In genomic region chr2:212712991-212713390, GRCh38 we compare ENCODE assay signal across 18 cellular contexts.
DNase-seq lines count a peak whose midpoint lies in the region; ATAC-seq, FAIRE-seq and TF ChIP-seq lines count a peak whose summit lies in the region.
"Had no signal": no experiment of that assay in that cellular context is flagged by ENCODE, and none has a peak within 500 bp of the region (broad histone marks: within the 10 kb centered on the region; RNA-seq: fewer than 3 reads in every experiment).

No MANE protein-coding gene starts in this region.

- H3K27ac ChIP-seq in MM.1S (ENCODE audit: low read length) (no peak overlapping the region), astrocyte (ENCODE audit: low read depth, low read length) (peak overlapping the region; percentile 68), thyroid gland (peak overlapping the region; percentile 50 to 66 (median 66)), upper lobe of right lung (no peak overlapping the region)

- H3K4me3 ChIP-seq in MM.1S (ENCODE audit: low read length), result no peak overlapping the region
- no peak overlapping the region for H3K4me3 ChIP-seq in astrocyte (ENCODE audit: insufficient read depth, low read depth, low read length)
- no peak overlapping the region for H3K4me3 ChIP-seq in fibroblast of the aortic adventitia (ENCODE audit: low read depth, low read length)
- H3K4me3 ChIP-seq in thyroid gland (replicated peaks in 1 of 3), result no peak overlapping the region
- no peak overlapping the region for H3K4me3 ChIP-seq in upper lobe of right lung
- H3K4me3 ChIP-seq: K562 had no signal

- no peaks in the 10 kb centered on the region for H3K36me3 Mint-ChIP-seq in astrocyte (ENCODE audit: low read depth, unreplicated experiment)

- DNase-seq in MM.1S (no peak), astrocyte (ENCODE audit: low read depth) (peak; percentile 36), fibroblast of the aortic adventitia (ENCODE audit: low read depth) (peak; percentile 16), thyroid gland (no peak), upper lobe of right lung (no peak)
- DNase-seq: CD8-positive, alpha-beta memory T cell; DMS 273 treated with DMSO at 0.1 percent for 48 hours; HCEC 1CT; NCI-H1092 treated with DMSO at 0.1 percent for 48 hours; NCI-H1694; NCI-H2107; NCI-H446; NCI-H748 treated with DMSO at 0.1 percent for 48 hours; SHP77 treated with DMSO at 0.1 percent for 48 hours had no signal

- H3K27me3 Mint-ChIP-seq in astrocyte (ENCODE audit: low read depth, unreplicated experiment), result no peaks in the 10 kb centered on the region
- H3K27me3 Mint-ChIP-seq: CD8-positive, alpha-beta memory T cell had no signal

- ATAC-seq in activated CD4-positive, CD25-positive, alpha-beta regulatory T cell treated with anti-CD3 and anti-CD28 coated beads, Interleukin-2, amount 50 U/mL, for 24 hours, result no peak
- ATAC-seq in HG03097 (IDR thresholded peaks at IDR 0.05; ENCODE audit: low FRiP score, unreplicated experiment) (no peak), upper lobe of right lung (no peak)
- ATAC-seq: K562 had no signal

- TF ChIP-seq CTCF in MM.1S (IDR thresholded peaks at IDR 0.05; ENCODE audit: low read length) (no peak), astrocyte (IDR thresholded peaks at IDR 0.05; ENCODE audit: insufficient read depth, low read depth, low read length) (no peak), fibroblast of the aortic adventitia (IDR thresholded peaks at IDR 0.05; ENCODE audit: insufficient read depth, low read length) (no peak), thyroid gland (IDR thresholded peaks at IDR 0.05) (no peak), upper lobe of right lung (IDR thresholded peaks at IDR 0.05) (no peak)

- H3K4me3 Mint-ChIP-seq in astrocyte (ENCODE audit: unreplicated experiment), result no peak overlapping the region
- H3K4me3 Mint-ChIP-seq: CD8-positive, alpha-beta memory T cell had no signal

- H3K4me2 ChIP-seq in MM.1S (ENCODE audit: low read depth, low read length), result peak overlapping the region; percentile 21; the same call in 1 of the 2 replicates
- H3K4me2 ChIP-seq in astrocyte (ENCODE audit: low read length), result no peak overlapping the region

- H3K4me1 ChIP-seq in MM.1S (ENCODE audit: low read length) (peaks cover 2% of the 10 kb centered on the region; the same call in 1 of the 2 replicates), astrocyte (ENCODE audit: insufficient read depth, low read length) (peaks cover 5% of the 10 kb centered on the region), thyroid gland (peaks cover 21 to 42% of the 10 kb centered on the region in 2 donors), upper lobe of right lung (no peaks in the 10 kb centered on the region)

- no peak for FAIRE-seq in astrocyte (lab: Jason Lieb, UNC)
- FAIRE-seq: GM18507, K562 had no signal

- intact Hi-C loops in thyroid gland (cut with DNase I), result no loop called here
- intact Hi-C loops in upper lobe of right lung (cut with DNase I), result no loop called here

- no peaks in the 10 kb centered on the region for H3K9me2 ChIP-seq in MM.1S (replicated peaks; ENCODE audit: insufficient read depth, low read length)

- no peak for TF ChIP-seq POLR2A in thyroid gland (IDR thresholded peaks at IDR 0.05)

- H3K9ac ChIP-seq in MM.1S (ENCODE audit: low read length), result no peak overlapping the region
- no peak overlapping the region for H3K9ac ChIP-seq in astrocyte (ENCODE audit: low read length)

- peaks cover 22% of the 10 kb centered on the region for H3K4me1 Mint-ChIP-seq in astrocyte (ENCODE audit: low read depth, unreplicated experiment)
- H3K4me1 Mint-ChIP-seq: CD8-positive, alpha-beta memory T cell had no signal

- H3K36me3 ChIP-seq in MM.1S (replicated peaks; ENCODE audit: insufficient read depth, low read length) (no peaks in the 10 kb centered on the region), astrocyte (ENCODE audit: insufficient read depth, low read length) (no peaks in the 10 kb centered on the region), thyroid gland (no peaks in the 10 kb centered on the region), upper lobe of right lung (no peaks in the 10 kb centered on the region)

- H3K9me3 Mint-ChIP-seq in astrocyte (ENCODE audit: unreplicated experiment), result no peaks in the 10 kb centered on the region

- H2AFZ ChIP-seq in MM.1S (ENCODE audit: low read length) (no peak overlapping the region), astrocyte (ENCODE audit: low read depth, low read length) (no peak overlapping the region)

- H4K20me1 ChIP-seq in MM.1S (ENCODE audit: insufficient read depth, low read length), result no peaks in the 10 kb centered on the region
- H4K20me1 ChIP-seq in astrocyte (ENCODE audit: insufficient read depth, low read length), result no peaks in the 10 kb centered on the region

- no peaks in the 10 kb centered on the region for H3K79me2 ChIP-seq in MM.1S (ENCODE audit: low read length)
- H3K79me2 ChIP-seq in astrocyte (ENCODE audit: insufficient read depth, low read length), result no peaks in the 10 kb centered on the region

- H3K9me3 ChIP-seq in MM.1S (replicated peaks; ENCODE audit: insufficient read depth, low read length) (no peaks in the 10 kb centered on the region), astrocyte (ENCODE audit: insufficient read depth, low read depth, low read length) (no peaks in the 10 kb centered on the region), thyroid gland (no peaks in the 10 kb centered on the region), upper lobe of right lung (no peaks in the 10 kb centered on the region)

- 29 to 52% methylated on average over 1 of the region's 1 CpG for WGBS in thyroid gland, 2 donors

- peak overlapping the region; percentile 70 for H3K27ac Mint-ChIP-seq in astrocyte (ENCODE audit: unreplicated experiment)

- no peaks in the 10 kb centered on the region for H3F3A ChIP-seq in MM.1S (ENCODE audit: insufficient read depth, low read length)

- H3K27me3 ChIP-seq in MM.1S (replicated peaks; ENCODE audit: insufficient read depth, low read length) (no peaks in the 10 kb centered on the region), astrocyte (ENCODE audit: insufficient read depth, low read length) (no peaks in the 10 kb centered on the region), thyroid gland (no peaks in the 10 kb centered on the region), upper lobe of right lung (no peaks in the 10 kb centered on the region)

Comparison
In these comparisons a context has a peak if more than half of its experiments do, and no peak if none do; other contexts are left out.
1. DNase-seq: peak in astrocyte (single experiment) and fibroblast of the aortic adventitia (single experiment); none in MM.1S (single experiment), thyroid gland (0 of 2) and upper lobe of right lung (single experiment).
2. H3K27ac ChIP-seq: peak in astrocyte (single experiment) and thyroid gland (3 of 3); none in MM.1S (single experiment) and upper lobe of right lung (single experiment).